Comparison of ENCODE assay signal across 21 cellular contexts in genomic region chr1:170360601-170361000, GRCh38.
"Had no signal": no experiment of that assay in that cellular context is flagged by ENCODE, and none has a peak within 500 bp of the region (broad histone marks: within the 10 kb centered on the region; RNA-seq: fewer than 3 reads in every experiment).

No MANE protein-coding gene starts in this region.

- DNase-seq: effector memory CD4-positive, alpha-beta T cell; glutamatergic neuron; immature natural killer cell; left lung; mesendoderm; naive B cell; nephron progenitor cell; right lobe of liver; spleen; stimulated activated CD4-positive, alpha-beta T cell treated with anti-CD3 and anti-CD28 coated beads, Interleukin-15, amount 100 ng/mL, for 24 hours; stimulated activated CD4-positive, alpha-beta T cell treated with anti-CD3 and anti-CD28 coated beads, Interleukin-1b, Interleukin-23, amount 100 ng/mL, for 48 hours; stimulated activated CD4-positive, alpha-beta T cell treated with anti-CD3 and anti-CD28 coated beads, Interleukin-4, amount 100 ng/mL, for 24 hours; tibial artery; upper lobe of left lung; uterus had no signal

- H3K27ac ChIP-seq: gastroesophageal sphincter, left lung, parathyroid adenoma, prostate gland, right lobe of liver, spleen, tibial artery, upper lobe of left lung, uterus had no signal

- H3K27me3 ChIP-seq: gastroesophageal sphincter, left lung, right lobe of liver, spleen, tibial artery, upper lobe of left lung, uterus had no signal

- H3K9me3 ChIP-seq: prostate gland, right lobe of liver, tibial artery, uterus had no signal

- H3K4me1 ChIP-seq: gastroesophageal sphincter, left lung, parathyroid adenoma, prostate gland, right lobe of liver, spleen, upper lobe of left lung, uterus had no signal

- H3K4me3 ChIP-seq: gastroesophageal sphincter, left lung, lung, prostate gland, right lobe of liver, spleen, tibial artery, upper lobe of left lung, uterus had no signal

- H2AFZ ChIP-seq: parathyroid adenoma had no signal

- ATAC-seq: esophagus mucosa; gastroesophageal sphincter; left lung; right lobe of liver; stimulated activated memory B cell treated with anti-CD40 and anti-IgM and Interleukin-4, amounts not matched to agents 10 μg/mL and 1 μg/mL and 100 μg/mL, for 72 hours had no signal

- H3K79me2 ChIP-seq: parathyroid adenoma had no signal

- H3K36me3 ChIP-seq: gastroesophageal sphincter, left lung, prostate gland, right lobe of liver, spleen, tibial artery, upper lobe of left lung, uterus had no signal
